11 cellular contexts compared by ENCODE assay signal in genomic region chr22:49951001-49951677, GRCh38. TPM values are rescaled to one million over a fixed set of nuclear protein-coding genes. Genes with fewer than 3 reads are reported as not detected.
DNase-seq lines count a peak whose midpoint lies in the region; ATAC-seq lines count a peak whose summit lies in the region.
"Had no signal": no experiment of that assay in that cellular context is flagged by ENCODE, and none has a peak within 500 bp of the region (broad histone marks: within the 10 kb centered on the region; RNA-seq: fewer than 3 reads in every experiment).

No MANE protein-coding gene starts in this region.

- H2BK15ac ChIP-seq in mesendoderm (replicated peaks; ENCODE audit: low read depth), result no peak overlapping the region

- no peak overlapping the region for H3K4ac ChIP-seq in mesendoderm (ENCODE audit: low read depth, low read length)

- ATAC-seq in GM19035 (IDR thresholded peaks at IDR 0.05; ENCODE audit: unreplicated experiment), result no peak
- ATAC-seq in HG03565 (IDR thresholded peaks at IDR 0.05; ENCODE audit: unreplicated experiment), result no peak
- ATAC-seq in sciatic nerve, result no peak
- ATAC-seq: psoas muscle had no signal

- no peak overlapping the region for H4K5ac ChIP-seq in mesendoderm (ENCODE audit: low read length)

- no peak overlapping the region for H3K27ac ChIP-seq in mesendoderm (ENCODE audit: low read depth, low read length)
- H3K27ac ChIP-seq: psoas muscle had no signal

- no peaks in the 10 kb centered on the region for H3K79me2 ChIP-seq in mesendoderm (ENCODE audit: control insufficient read depth, insufficient read depth, low read length)

- H3K23ac ChIP-seq in mesendoderm (ENCODE audit: low read length), result no peak overlapping the region

- H3K4me1 ChIP-seq in mesendoderm (ENCODE audit: control insufficient read depth, low read depth, low read length), result no peaks in the 10 kb centered on the region

- whole genome bisulfite sequencing in mesendoderm (ENCODE audit: extremely low coverage, insufficient coverage, low lambda C conversion rate), result no CpG with 5 or more reads among the region's 28 CpGs

- intact Hi-C loops in sciatic nerve (cut with DNase I), result no loop called here

- peak overlapping the region; percentile 5 for H2BK120ac ChIP-seq in mesendoderm (ENCODE audit: low read depth, low read length)

- H4K8ac ChIP-seq in mesendoderm (ENCODE audit: low read depth, low read length), result no peak overlapping the region

- no peaks in the 10 kb centered on the region for H3K36me3 ChIP-seq in mesendoderm (ENCODE audit: control insufficient read depth, insufficient read depth, low read length)

- H3K56ac ChIP-seq in mesendoderm (ENCODE audit: low read length), result peak overlapping the region; percentile 3

- no peaks in the 10 kb centered on the region for H3K27me3 ChIP-seq in mesendoderm (ENCODE audit: insufficient read depth, low read length, poor library complexity)

- no peak overlapping the region for H2AK5ac ChIP-seq in mesendoderm (ENCODE audit: low read length)

- no peak overlapping the region for H3K18ac ChIP-seq in mesendoderm (ENCODE audit: low read length)

- DNase-seq in CD1c-positive myeloid dendritic cell (ENCODE audit: extremely low spot score) (peak; percentile 83), HPDE6-E6E7 (ENCODE audit: extremely low spot score) (peak; percentile 88), astrocyte of the hippocampus (ENCODE audit: low read depth, low spot score) (peak; percentile 52), mesendoderm (no peak), RPMI8226 (no peak), sciatic nerve (ENCODE audit: low spot score) (no peak)
- DNase-seq: DMS 273 treated with DMSO at 0.1 percent for 48 hours, NCI-H187 treated with DMSO at 0.1 percent for 48 hours, psoas muscle had no signal

- H3K4me2 ChIP-seq in mesendoderm (ENCODE audit: low read length), result no peak overlapping the region

- H3K9ac ChIP-seq in mesendoderm (ENCODE audit: low read length), result no peak overlapping the region

- no peaks in the 10 kb centered on the region for H3K79me1 ChIP-seq in mesendoderm (ENCODE audit: low read length)

- H3K4me3 ChIP-seq in mesendoderm (ENCODE audit: low read length), result no peak overlapping the region
- H3K4me3 ChIP-seq: psoas muscle had no signal

- no peak overlapping the region for H2BK5ac ChIP-seq in mesendoderm (ENCODE audit: low read length)

RNA-seq across cellular contexts. Expression of gene PIM3, which starts 9.4 kb away (rescaled TPM):
- polyA plus RNA-seq in mesendoderm (2013, experiment 1 of 2), result 14.0 TPM
- 14.1 TPM for polyA plus RNA-seq in mesendoderm (2013, experiment 2 of 2)
- total RNA-seq in sciatic nerve, result 62.2 TPM

RNA-seq across cellular contexts. Expression of gene CRELD2, which starts 32.7 kb away (rescaled TPM):
- 18.7 TPM for polyA plus RNA-seq in mesendoderm (2013, experiment 1 of 2)
- polyA plus RNA-seq in mesendoderm (2013, experiment 2 of 2), result 18.4 TPM
- 35.8 TPM for total RNA-seq in sciatic nerve

RNA-seq across cellular contexts. Expression of gene ALG12, which starts 32.9 kb away (rescaled TPM):
- 11.0 TPM for polyA plus RNA-seq in mesendoderm (2013, experiment 1 of 2)
- polyA plus RNA-seq in mesendoderm (2013, experiment 2 of 2), result 11.4 TPM
- total RNA-seq in sciatic nerve, result 13.6 TPM

Comparison
In these comparisons a context has a peak if more than half of its experiments do, and no peak if none do; other contexts are left out.
1. DNase-seq: peak in CD1c-positive myeloid dendritic cell (single experiment), HPDE6-E6E7 (single experiment) and astrocyte of the hippocampus (single experiment); none in mesendoderm (single experiment), RPMI8226 (single experiment) and sciatic nerve (single experiment).